Comparison of ENCODE assay signal across 1 cellular context in genomic region chr11:88683024-88683423, GRCh38.
TF ChIP-seq lines count a peak whose summit lies in the region.

No MANE protein-coding gene starts in this region.

TF ChIP-seq in GM23338, 12 proteins besides CTCF, POLR2A, EP300 and RAD21 (continued from another document):
- no peak for TF ChIP-seq ZNF462 (CRISPR knock-in tag; IDR thresholded peaks at IDR 0.05)
- no peak for TF ChIP-seq REST (IDR thresholded peaks at IDR 0.05; ENCODE audit: unreplicated experiment)
- no peak for TF ChIP-seq NANOG (IDR thresholded peaks at IDR 0.05; ENCODE audit: borderline replicate concordance)
- no peak for TF ChIP-seq POLR2AphosphoS5 (IDR thresholded peaks at IDR 0.05; ENCODE audit: low read depth)
- no peak for TF ChIP-seq CREB1 (CRISPR knock-in tag; IDR thresholded peaks at IDR 0.05; ENCODE audit: low read depth)
- no peak for TF ChIP-seq ZNF114 (CRISPR knock-in tag; IDR thresholded peaks at IDR 0.05)
- no peak for TF ChIP-seq EZH2phosphoT487 (IDR thresholded peaks at IDR 0.05; ENCODE audit: unreplicated experiment)
